ENCODE assay signal across 17 cellular contexts in the genomic region with DNA sequence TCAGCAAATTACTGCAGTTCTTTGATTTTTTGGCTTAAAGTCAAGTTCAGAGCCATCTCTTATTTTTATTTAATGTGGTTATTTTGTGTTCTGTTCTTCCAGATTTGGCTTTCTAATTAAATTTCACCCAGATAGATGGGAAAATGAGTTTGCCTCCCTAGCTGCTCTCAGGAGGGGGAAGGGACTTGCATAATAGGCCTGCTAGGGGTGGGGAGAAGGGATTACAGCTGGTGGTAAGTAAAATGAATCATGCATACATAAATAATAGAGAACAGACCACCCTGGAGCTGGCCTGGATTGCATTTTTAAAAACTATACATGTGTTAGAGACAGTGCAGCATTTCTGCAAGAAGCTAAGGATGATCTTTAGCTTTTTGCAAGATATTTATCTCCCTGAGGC. TPM values are rescaled to one million over a fixed set of nuclear protein-coding genes. Genes with fewer than 3 reads are reported as not detected.
A peak's percentile ranks its signal among the peaks of the same experiment; 100 is the strongest.
DNase-seq lines count a peak whose midpoint lies in the region; ATAC-seq and TF ChIP-seq lines count a peak whose summit lies in the region.
"Had no signal": no experiment of that assay in that cellular context is flagged by ENCODE, and none has a peak within 500 bp of the region (broad histone marks: within the 10 kb centered on the region; RNA-seq: fewer than 3 reads in every experiment).

No MANE protein-coding gene starts in this region.

- TF ChIP-seq CTCF in AG09309 (IDR thresholded peaks at IDR 0.05; ENCODE audit: control insufficient read depth, insufficient read depth, low read depth, low read length, missing control alignments) (no peak), astrocyte of the cerebellum (IDR thresholded peaks at IDR 0.05; ENCODE audit: low read depth, low read length, missing control alignments) (no peak)

- in situ Hi-C loops in astrocyte of the cerebellum (cut with HindIII; ENCODE audit: low sequenced_read_pairs) = no loop called here

- DNase-seq in AG09309 (ENCODE audit: low read depth) = peak; percentile 35
- DNase-seq in H4 (ENCODE audit: low spot score) = peak; percentile 51
- peak; percentile 53 for DNase-seq in astrocyte of the cerebellum (ENCODE audit: low read depth)
- peak; percentile 89 for DNase-seq in iris pigment epithelial cell (ENCODE audit: low read depth)
- no peak for DNase-seq in left lobe of liver (ENCODE audit: low spot score)
- DNase-seq in NCI-H510A (lab: John Stamatoyannopoulos, UW) = no peak
- no peak for DNase-seq in C1 segment of cervical spinal cord (lab: John Stamatoyannopoulos, UW)
- DNase-seq: adrenal gland; DMS79 treated with DMSO at 0.1 percent for 48 hours; MG63; naive B cell; stimulated activated CD4-positive, alpha-beta T cell treated with anti-CD3 and anti-CD28 coated beads, Interleukin-4, amount 100 ng/mL, for 24 hours; T1000; transverse colon had no signal

- ATAC-seq in HG03571 (IDR thresholded peaks at IDR 0.05; ENCODE audit: unreplicated experiment) = no peak
- no peak for ATAC-seq in left lobe of liver
- ATAC-seq: esophagus mucosa had no signal

- H3K4me3 ChIP-seq in AG09309 (ENCODE audit: control insufficient read depth, low read depth, low read length) = no peak overlapping the region
- H3K4me3 ChIP-seq in astrocyte of the cerebellum (ENCODE audit: low read depth, low read length) = no peak overlapping the region
- H3K4me3 ChIP-seq: adrenal gland, HAP-1, MG63, transverse colon had no signal

RNA-seq across cellular contexts. Expression of gene PXYLP1, which starts 3.9 kb away (rescaled TPM):
- total RNA-seq in H4 (2014; rRNA removed; shearing (Covaris generic)) = 13.2 and 18.0 TPM in 2 replicates
- total RNA-seq in left lobe of liver = 3.7 TPM

Comparison
In these comparisons a context has a peak if more than half of its experiments do, and no peak if none do; other contexts are left out.
1. DNase-seq: peak in AG09309 (single experiment), H4 (single experiment), astrocyte of the cerebellum (single experiment) and iris pigment epithelial cell (single experiment); none in left lobe of liver (single experiment), NCI-H510A (single experiment) and C1 segment of cervical spinal cord (0 of 14).